Comparison of ENCODE assay signal across 14 cellular contexts in genomic region chr11:36619502-36619901, GRCh38. TPM values are rescaled to one million over a fixed set of nuclear protein-coding genes. Genes with fewer than 3 reads are reported as not detected.
A peak's percentile ranks its signal among the peaks of the same experiment; 100 is the strongest.
DNase-seq lines count a peak whose midpoint lies in the region; ATAC-seq, FAIRE-seq and TF ChIP-seq lines count a peak whose summit lies in the region.
"Had no signal": no experiment of that assay in that cellular context is flagged by ENCODE, and none has a peak within 500 bp of the region (broad histone marks: within the 10 kb centered on the region; RNA-seq: fewer than 3 reads in every experiment).

No MANE protein-coding gene starts in this region.

- H3K4me2 ChIP-seq in BLaER1 treated with 17β-estradiol and CSF1 and Interleukin-3, amounts not matched to agents 10 nM and 100 nM: peak overlapping the region; percentile 74 to 93 (median 84)
- H3K4me2 ChIP-seq in Loucy (ENCODE audit: low read depth, low read length, poor library complexity, severe bottlenecking): peak overlapping the region; percentile 71

- no peak for ATAC-seq in HG03571 (IDR thresholded peaks at IDR 0.05; ENCODE audit: unreplicated experiment)
- ATAC-seq: mucosa of descending colon had no signal

- FAIRE-seq in D721Med (lab: Jason Lieb, UNC): no peak

- H3K4me3 ChIP-seq in BLaER1 treated with 17β-estradiol and CSF1 and Interleukin-3, amounts not matched to agents 10 nM and 100 nM: peak overlapping the region; percentile 20 to 56 (median 50); a peak in 18 of 20 replicates
- H3K4me3 ChIP-seq in Loucy (ENCODE audit: low read length, poor library complexity, severe bottlenecking): peak overlapping the region; percentile 56
- no peak overlapping the region for H3K4me3 ChIP-seq in choroid plexus epithelial cell (ENCODE audit: low read depth, low read length)
- H3K4me3 ChIP-seq: mucosa of descending colon had no signal

- H3K9me2 ChIP-seq in Loucy (replicated peaks; ENCODE audit: low read depth, low read length): no peaks in the 10 kb centered on the region

- TF ChIP-seq CTCF in Loucy (conservative IDR thresholded peaks at IDR 0.05; ENCODE audit: low read length): no peak
- no peak for TF ChIP-seq CTCF in choroid plexus epithelial cell (conservative IDR thresholded peaks at IDR 0.05; ENCODE audit: low read depth, low read length)
- TF ChIP-seq CTCF in nephron (IDR thresholded peaks at IDR 0.05; ENCODE audit: unreplicated experiment in 3 of 3): no peak
- TF ChIP-seq CTCF in D721Med (IDR thresholded peaks at IDR 0.05; ENCODE audit: insufficient read depth, missing control alignments): no peak

- H3K27ac Mint-ChIP-seq in nephron (peak overlapping the region; percentile 2 to 92 (median 68)), immature natural killer cell (no peak overlapping the region)
- H3K27ac Mint-ChIP-seq: activated naive CD4-positive, alpha-beta T cell treated with anti-CD3 and anti-CD28 coated beads for 36 hours; T-helper 1 cell treated with Interleukin-12 subunit alpha and Interleukin-12 subunit beta and Interleukin-4 antibody, amounts not matched to agents 30 μg/mL and 1 μg/mL, for 36 hours had no signal

- H3K27me3 Mint-ChIP-seq in nephron (ENCODE audit: low read depth) (no peaks in the 10 kb centered on the region), immature natural killer cell (ENCODE audit: low read depth in 3 of 3) (peaks cover 0 to 9% (median 2%) of the 10 kb centered on the region in 3 donors)

- H2AFZ ChIP-seq in Loucy (ENCODE audit: low read length): peak overlapping the region; percentile 57

- no peaks in the 10 kb centered on the region for H4K20me1 ChIP-seq in BLaER1 treated with 17β-estradiol and CSF1 and Interleukin-3, amounts not matched to agents 10 nM and 100 nM
- no peaks in the 10 kb centered on the region for H4K20me1 ChIP-seq in Loucy (ENCODE audit: insufficient read depth, low read length, poor library complexity, severe bottlenecking)

- peak overlapping the region in 9 of 11 experiments; percentile 20 to 90 (median 73); a peak in 17 of 22 replicates for H3K27ac ChIP-seq in BLaER1 treated with 17β-estradiol and CSF1 and Interleukin-3, amounts not matched to agents 10 nM and 100 nM

- no peaks in the 10 kb centered on the region for H3K36me3 ChIP-seq in BLaER1 treated with 17β-estradiol and CSF1 and Interleukin-3, amounts not matched to agents 10 nM and 100 nM
- no peaks in the 10 kb centered on the region for H3K36me3 ChIP-seq in Loucy (ENCODE audit: insufficient read depth, low read length)

- H3K4me1 ChIP-seq in BLaER1 treated with 17β-estradiol and CSF1 and Interleukin-3, amounts not matched to agents 10 nM and 100 nM: peaks cover 32 to 85% (median 66%) of the 10 kb centered on the region in 10 experiments
- H3K4me1 ChIP-seq in Loucy (ENCODE audit: insufficient read depth, low read length, poor library complexity, severe bottlenecking): peaks cover 49% of the 10 kb centered on the region

- no peak overlapping the region for H3K4me3 Mint-ChIP-seq in nephron
- no peak overlapping the region for H3K4me3 Mint-ChIP-seq in immature natural killer cell
- H3K4me3 Mint-ChIP-seq: activated naive CD4-positive, alpha-beta T cell treated with anti-CD3 and anti-CD28 coated beads for 36 hours; T-helper 1 cell treated with Interleukin-12 subunit alpha and Interleukin-12 subunit beta and Interleukin-4 antibody, amounts not matched to agents 30 μg/mL and 1 μg/mL, for 36 hours had no signal

- peak; percentile 10 for DNase-seq in choroid plexus epithelial cell (ENCODE audit: low read depth)
- no peak for DNase-seq in D721Med (ENCODE audit: insufficient read length, low spot score)
- DNase-seq in AG08395 (ENCODE audit: low spot score): no peak
- DNase-seq in immature natural killer cell: no peak
- DNase-seq: activated CD4-positive, alpha-beta T cell treated with anti-CD3 and anti-CD28 coated beads, Interleukin-2, amount 50 U/mL, for 4 hours; activated naive CD4-positive, alpha-beta T cell treated with anti-CD3 and anti-CD28 coated beads for 36 hours; GF-D8; mucosa of descending colon had no signal

- H3K79me2 ChIP-seq in Loucy (ENCODE audit: insufficient read depth, low read length): no peaks in the 10 kb centered on the region

- H3K9ac ChIP-seq in BLaER1 treated with 17β-estradiol and CSF1 and Interleukin-3, amounts not matched to agents 10 nM and 100 nM: peak overlapping the region; percentile 12 to 82 (median 67); a peak in 20 of 22 replicates
- peak overlapping the region; percentile 63 for H3K9ac ChIP-seq in Loucy (ENCODE audit: low read depth, low read length, poor library complexity, severe bottlenecking)

- H3K27me3 ChIP-seq in BLaER1 treated with 17β-estradiol and CSF1 and Interleukin-3, amounts not matched to agents 10 nM and 100 nM: no peaks in the 10 kb centered on the region
- no peaks in the 10 kb centered on the region for H3K27me3 ChIP-seq in Loucy (ENCODE audit: insufficient read depth, low read length, poor library complexity, severe bottlenecking)

- no peaks in the 10 kb centered on the region for H3K9me3 ChIP-seq in BLaER1 treated with 17β-estradiol and CSF1 and Interleukin-3, amounts not matched to agents 10 nM and 100 nM (replicated peaks in 1 of 11)
- H3K9me3 ChIP-seq in Loucy (ENCODE audit: insufficient read depth, low read depth, low read length): no peaks in the 10 kb centered on the region
- H3K9me3 ChIP-seq: mucosa of descending colon had no signal

- peaks cover 10% of the 10 kb centered on the region; the same call in 1 of the 2 replicates for H3F3A ChIP-seq in Loucy (ENCODE audit: low read depth)

- H3K4me1 Mint-ChIP-seq in nephron (peaks cover 20% of the 10 kb centered on the region), immature natural killer cell (no peaks in the 10 kb centered on the region)

- H3K36me3 Mint-ChIP-seq in nephron (ENCODE audit: low read depth): peaks cover 9% of the 10 kb centered on the region
- H3K36me3 Mint-ChIP-seq in immature natural killer cell: no peaks in the 10 kb centered on the region

- H3K9me3 Mint-ChIP-seq in nephron (peaks cover 5% of the 10 kb centered on the region), immature natural killer cell (no peaks in the 10 kb centered on the region)
- H3K9me3 Mint-ChIP-seq: activated naive CD4-positive, alpha-beta T cell treated with anti-CD3 and anti-CD28 coated beads for 36 hours; T-helper 1 cell treated with Interleukin-12 subunit alpha and Interleukin-12 subunit beta and Interleukin-4 antibody, amounts not matched to agents 30 μg/mL and 1 μg/mL, for 36 hours had no signal

RNA-seq across cellular contexts. Expression of gene RAG2, which starts 21.5 kb away (rescaled TPM):
- not detected for polyA plus RNA-seq in immature natural killer cell
- polyA plus RNA-seq: BJ had no signal

RNA-seq across cellular contexts. Expression of gene IFTAP, which starts 25.2 kb away (rescaled TPM):
- 10 to 100 TPM in 1 of 3 donors, 1 to 10 TPM in 2; 3.1 to 11.8 (median 3.2) TPM for polyA plus RNA-seq in immature natural killer cell

RNA-seq across cellular contexts. Expression of gene RAG1, which starts 51.7 kb away (rescaled TPM):
- polyA plus RNA-seq in immature natural killer cell: under 1 TPM; 0.39 to 0.85 (median 0.52) TPM

Comparison
In these comparisons a context has a peak if more than half of its experiments do, and no peak if none do; other contexts are left out.
1. H3K27ac Mint-ChIP-seq: peak in nephron (3 of 3); none in immature natural killer cell (0 of 6).